37 cellular contexts compared by ENCODE assay signal in genomic region chr9:94188246-94188645, GRCh38.
A peak's percentile ranks its signal among the peaks of the same experiment; 100 is the strongest.
DNase-seq lines count a peak whose midpoint lies in the region; ATAC-seq, FAIRE-seq and TF ChIP-seq lines count a peak whose summit lies in the region.
"Had no signal": no experiment of that assay in that cellular context is flagged by ENCODE, and none has a peak within 500 bp of the region (broad histone marks: within the 10 kb centered on the region; RNA-seq: fewer than 3 reads in every experiment).

No MANE protein-coding gene starts in this region.

- no peaks in the 10 kb centered on the region for H3K36me3 ChIP-seq in breast epithelium
- no peaks in the 10 kb centered on the region for H3K36me3 ChIP-seq in K562 (ENCODE audit: control insufficient read depth, insufficient read depth, low read length)
- H3K36me3 ChIP-seq in Karpas-422 (ENCODE audit: insufficient read depth, low read length), result no peaks in the 10 kb centered on the region; the same call in 1 of the 2 replicates
- H3K36me3 ChIP-seq: BE2C had no signal

- peak; percentile 52 for FAIRE-seq in H54 (lab: Jason Lieb, UNC)
- FAIRE-seq in K562 (lab: Jason Lieb, UNC), result no peak
- FAIRE-seq: A204.1, A549, D721Med had no signal

- H3K4me1 Mint-ChIP-seq in MCF 10A (ENCODE audit: insufficient read depth, unreplicated experiment), result peaks cover 4% of the 10 kb centered on the region
- H3K4me1 Mint-ChIP-seq in activated naive CD8-positive, alpha-beta T cell treated with anti-CD3 and anti-CD28 coated beads for 36 hours, result peaks cover 8% of the 10 kb centered on the region
- H3K4me1 Mint-ChIP-seq: CD14-positive monocyte had no signal

- H3K4me1 ChIP-seq in breast epithelium (no peaks in the 10 kb centered on the region), K562 (replicated peaks in 1 of 2; ENCODE audit: control insufficient read depth in 2 of 2, insufficient read depth in 2 of 2, low read length in 2 of 2) (no peaks in the 10 kb centered on the region; a peak in 1 of 5 replicates), Karpas-422 (ENCODE audit: low read length) (no peaks in the 10 kb centered on the region)
- H3K4me1 ChIP-seq: A549; BE2C; BLaER1; BLaER1 treated with 17β-estradiol and CSF1 and Interleukin-3, amounts not matched to agents 10 nM and 100 nM; Caco-2 had no signal

- H3K27ac ChIP-seq in breast epithelium, result no peak overlapping the region
- H3K27ac ChIP-seq in K562 (ENCODE audit: extremely low read depth, low read depth, low read length), result no peak overlapping the region
- no peak overlapping the region for H3K27ac ChIP-seq in Karpas-422 (ENCODE audit: low read length)
- H3K27ac ChIP-seq: 22Rv1; A549; BLaER1; BLaER1 treated with 17β-estradiol and CSF1 and Interleukin-3, amounts not matched to agents 10 nM and 100 nM; C4-2B had no signal

- H3K9me1 ChIP-seq in K562 (ENCODE audit: control insufficient read depth, insufficient read depth, low read length), result no peaks in the 10 kb centered on the region

- no peak for TF ChIP-seq POLR2A in breast epithelium (IDR thresholded peaks at IDR 0.05)
- no peak for TF ChIP-seq POLR2A in H54 (IDR thresholded peaks at IDR 0.05; ENCODE audit: low read depth, low read length)
- TF ChIP-seq POLR2A in K562 (conservative IDR thresholded peaks at IDR 0.05), result no peak

- H3K27ac Mint-ChIP-seq in MCF 10A (ENCODE audit: low read depth, unreplicated experiment), result peak overlapping the region; percentile 66
- H3K27ac Mint-ChIP-seq in activated naive CD8-positive, alpha-beta T cell treated with anti-CD3 and anti-CD28 coated beads for 36 hours, result no peak overlapping the region
- H3K27ac Mint-ChIP-seq: B cell; CD14-positive monocyte; CD4-positive, alpha-beta memory T cell; CD4-positive, alpha-beta T cell; CD8-positive, alpha-beta T cell had no signal

- H3K79me2 ChIP-seq in K562 (ENCODE audit: control insufficient read depth, insufficient read depth, low read length), result no peaks in the 10 kb centered on the region
- H3K79me2 ChIP-seq in Karpas-422 (ENCODE audit: low read length), result no peaks in the 10 kb centered on the region

- H3K4me3 ChIP-seq in breast epithelium (no peak overlapping the region), K562 (no peak overlapping the region), Karpas-422 (ENCODE audit: low read length) (no peak overlapping the region)
- H3K4me3 ChIP-seq: A549; BLaER1; BLaER1 treated with 17β-estradiol and CSF1 and Interleukin-3, amounts not matched to agents 10 nM and 100 nM had no signal

- in situ Hi-C loops in K562 (cut with MboI), result no loop called here

- H3K9me2 ChIP-seq in Karpas-422 (replicated peaks; ENCODE audit: insufficient read depth, low read length), result no peaks in the 10 kb centered on the region

- no peak for TF ChIP-seq CTCF in MCF 10A (IDR thresholded peaks at IDR 0.05; ENCODE audit: unreplicated experiment)
- no peak for TF ChIP-seq CTCF in breast epithelium (IDR thresholded peaks at IDR 0.05)
- TF ChIP-seq CTCF in K562 (IDR thresholded peaks at IDR 0.05 in 2 of 3, conservative IDR thresholded peaks at IDR 0.05 in 1 of 3; ENCODE audit: insufficient read depth in 2 of 3, low read depth in 1 of 3, low read length in 3 of 3), result no peak

- intact Hi-C loops in MCF 10A (cut with micrococcal nuclease), result no loop called here
- intact Hi-C loops in breast epithelium (cut with DNase I; ENCODE audit: low total_unique reads), result no loop called here
- intact Hi-C loops in K562 (cut with micrococcal nuclease), result no loop called here

- peaks cover 72% of the 10 kb centered on the region for H3K36me3 Mint-ChIP-seq in MCF 10A (ENCODE audit: insufficient read depth, unreplicated experiment)
- H3K36me3 Mint-ChIP-seq in activated naive CD8-positive, alpha-beta T cell treated with anti-CD3 and anti-CD28 coated beads for 36 hours, result peaks cover 45% of the 10 kb centered on the region

- H3K9ac ChIP-seq in K562 (ENCODE audit: insufficient read depth in 1 of 2, low read depth in 2 of 2, low read length in 2 of 2) (no peak overlapping the region), Karpas-422 (ENCODE audit: low read length) (no peak overlapping the region)
- H3K9ac ChIP-seq: BLaER1; BLaER1 treated with 17β-estradiol and CSF1 and Interleukin-3, amounts not matched to agents 10 nM and 100 nM had no signal

- DNase-seq in MCF 10A (ENCODE audit: unreplicated experiment), result no peak
- DNase-seq in breast epithelium (ENCODE audit: low spot score in 2 of 2), result no peak
- no peak for DNase-seq in H54 (ENCODE audit: insufficient read length, low spot score)
- DNase-seq in OCI-M1 (lab: John Stamatoyannopoulos, UW), result peak; percentile 43
- no peak for DNase-seq in K562 (ENCODE audit: extremely low read depth in 1 of 4, low spot score in 3 of 4)
- no peak for DNase-seq in Karpas-422
- no peak for DNase-seq in activated naive CD8-positive, alpha-beta T cell treated with anti-CD3 and anti-CD28 coated beads for 36 hours
- DNase-seq: 8988T; ACHN; AML-193; BE2C; C1 segment of cervical spinal cord; Caco-2; Calu3; CD4-positive, alpha-beta memory T cell; CD4-positive, alpha-beta T cell; CD4-positive, CD25-positive, alpha-beta regulatory T cell; CD8-positive, alpha-beta memory T cell; CD8-positive, alpha-beta T cell; COR-L47; DMS 273 treated with DMSO at 0.1 percent for 48 hours; DMS153; DMS53; DMS79; DMS79 treated with DMSO at 0.1 percent for 48 hours; DND-41; EL had no signal

- TF ChIP-seq RAD21 in K562 (CRISPR knock-in tag; conservative IDR thresholded peaks at IDR 0.05 in 1 of 2, IDR thresholded peaks at IDR 0.05 in 1 of 2), result no peak

- H3K27me3 Mint-ChIP-seq in MCF 10A (ENCODE audit: insufficient read depth, unreplicated experiment), result no peaks in the 10 kb centered on the region
- H3K27me3 Mint-ChIP-seq in activated naive CD8-positive, alpha-beta T cell treated with anti-CD3 and anti-CD28 coated beads for 36 hours, result no peaks in the 10 kb centered on the region
- H3K27me3 Mint-ChIP-seq: B cell; CD4-positive, alpha-beta memory T cell; CD4-positive, alpha-beta T cell; CD4-positive, CD25-positive, alpha-beta regulatory T cell; CD8-positive, alpha-beta memory T cell had no signal

- H2AFZ ChIP-seq in K562 (ENCODE audit: low read depth, low read length) (no peak overlapping the region), Karpas-422 (ENCODE audit: low read length) (no peak overlapping the region)

- H3K9me3 ChIP-seq in breast epithelium, result peaks cover 5 to 9% of the 10 kb centered on the region in 2 donors
- H3K9me3 ChIP-seq in K562 (replicated peaks; ENCODE audit: control insufficient read depth, insufficient read depth, low read depth, low read length), result no peaks in the 10 kb centered on the region; the same call in none of the 2 replicates
- no peaks in the 10 kb centered on the region for H3K9me3 ChIP-seq in Karpas-422 (ENCODE audit: low read length)
- H3K9me3 ChIP-seq: BE2C, Caco-2 had no signal

- no peak for TF ChIP-seq EP300 in K562 (IDR thresholded peaks at IDR 0.05; ENCODE audit: low read length)

- no peaks in the 10 kb centered on the region for H4K20me1 ChIP-seq in K562 (replicated peaks; ENCODE audit: control insufficient read depth, insufficient read depth, low read length)
- H4K20me1 ChIP-seq in Karpas-422 (ENCODE audit: insufficient read depth, low read depth, low read length), result no peaks in the 10 kb centered on the region
- H4K20me1 ChIP-seq: BLaER1 had no signal

- CTCF ChIA-PET in MCF 10A (lab: Yijun Ruan, JAX), result interaction anchor here (0.6 to 0.7 kb wide), 2 partner anchors 48 to 77 kb away, joined by 3 read pairs; no protein-coding TSS in a partner anchor
- CTCF ChIA-PET in K562 (lab: Yijun Ruan, JAX; ENCODE audit: low intra/inter-chr PET ratio), result no interaction called here

- POLR2A ChIA-PET in MCF 10A (lab: Yijun Ruan, JAX) (interaction anchor here (2.4 kb wide), 1 partner anchor 9 kb away, joined by 10 read pairs; no protein-coding TSS in a partner anchor), K562 (lab: Yijun Ruan, JAX) (no interaction called here)

- peaks cover 12% of the 10 kb centered on the region for H3K9me3 Mint-ChIP-seq in MCF 10A (ENCODE audit: unreplicated experiment)
- H3K9me3 Mint-ChIP-seq in activated naive CD8-positive, alpha-beta T cell treated with anti-CD3 and anti-CD28 coated beads for 36 hours, result peaks cover 23% of the 10 kb centered on the region
- H3K9me3 Mint-ChIP-seq: CD4-positive, alpha-beta T cell had no signal

- H3K4me2 ChIP-seq in K562 (ENCODE audit: insufficient read depth, low read length) (no peak overlapping the region), Karpas-422 (ENCODE audit: low read depth, low read length, poor library complexity, severe bottlenecking) (no peak overlapping the region)
- H3K4me2 ChIP-seq: A549; BLaER1; BLaER1 treated with 17β-estradiol and CSF1 and Interleukin-3, amounts not matched to agents 10 nM and 100 nM had no signal

- no TSS peak for BruUV-seq in MCF 10A (replicated peaks; lab: Mats Ljungman, UMichigan)
- BruUV-seq in K562 (replicated peaks; lab: Mats Ljungman, UMichigan), result no TSS peak

- ATAC-seq in K562, result no peak
- ATAC-seq in HG02588 (IDR thresholded peaks at IDR 0.05; ENCODE audit: unreplicated experiment), result no peak
- ATAC-seq: A549; CD8-positive, alpha-beta T cell had no signal

- H3K27me3 ChIP-seq in breast epithelium (no peaks in the 10 kb centered on the region), K562 (ENCODE audit: control insufficient read depth in 2 of 2, insufficient read depth in 2 of 2, low read length in 2 of 2) (no peaks in the 10 kb centered on the region; a peak in 1 of 5 replicates), Karpas-422 (ENCODE audit: low read length) (no peaks in the 10 kb centered on the region)
- H3K27me3 ChIP-seq: BE2C; BLaER1; BLaER1 treated with 17β-estradiol and CSF1 and Interleukin-3, amounts not matched to agents 10 nM and 100 nM had no signal

- H3K4me3 Mint-ChIP-seq in MCF 10A (ENCODE audit: unreplicated experiment), result no peak overlapping the region
- no peak overlapping the region for H3K4me3 Mint-ChIP-seq in activated naive CD8-positive, alpha-beta T cell treated with anti-CD3 and anti-CD28 coated beads for 36 hours
- H3K4me3 Mint-ChIP-seq: B cell; CD14-positive monocyte; CD4-positive, alpha-beta memory T cell; CD4-positive, alpha-beta T cell; CD4-positive, CD25-positive, alpha-beta regulatory T cell; CD8-positive, alpha-beta memory T cell; CD8-positive, alpha-beta T cell had no signal
